ENCODE assay signal across 29 cellular contexts in the genomic region with DNA sequence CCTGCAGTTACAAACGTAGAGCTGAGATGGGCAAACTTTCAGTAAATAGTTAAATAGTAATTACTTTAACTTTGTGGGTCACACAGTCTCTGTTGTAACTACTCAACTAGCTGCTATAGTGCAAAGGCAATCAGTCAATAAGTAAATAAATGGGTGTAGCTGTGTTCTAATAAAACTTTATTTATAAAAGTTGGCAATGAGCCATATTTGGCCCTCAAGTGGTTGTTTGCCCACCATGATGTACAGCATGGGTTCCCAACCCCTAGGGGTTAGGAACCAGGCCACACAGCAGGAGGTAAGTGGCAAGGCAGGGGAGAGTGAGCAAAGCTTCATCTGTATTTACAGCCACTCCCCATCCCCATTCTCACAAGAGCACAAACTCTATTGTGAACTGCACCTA. TPM values are rescaled to one million over a fixed set of nuclear protein-coding genes. Genes with fewer than 3 reads are reported as not detected.
"Had no signal": no experiment of that assay in that cellular context is flagged by ENCODE, and none has a peak within 500 bp of the region (broad histone marks: within the 10 kb centered on the region; RNA-seq: fewer than 3 reads in every experiment).

No MANE protein-coding gene starts in this region.

- H3K9me3 ChIP-seq: ovary, spleen, suprapubic skin, testis, tibial artery, transverse colon, upper lobe of right lung, uterus had no signal

- H2AFZ ChIP-seq: neural progenitor cell, parathyroid adenoma had no signal

- H3K27me3 ChIP-seq: neural progenitor cell, ovary, spleen, suprapubic skin, testis, tibial artery, transverse colon, upper lobe of right lung, uterus had no signal

- H3K79me2 ChIP-seq: parathyroid adenoma had no signal

- H3K4me2 ChIP-seq: neural progenitor cell, smooth muscle cell had no signal

- H3K36me3 ChIP-seq: neural progenitor cell, ovary, spleen, suprapubic skin, tibial artery, transverse colon, upper lobe of right lung, uterus had no signal

- ATAC-seq: natural killer cell; psoas muscle; right cardiac atrium; sciatic nerve; stimulated activated memory B cell treated with anti-CD40 and anti-IgM and Interleukin-4, amounts not matched to agents 10 μg/mL and 1 μg/mL and 100 μg/mL, for 72 hours; stimulated activated naive CD8-positive, alpha-beta T cell treated with anti-CD3 and anti-CD28 coated beads, Interleukin-15, amount 100 ng/mL, for 72 hours; stimulated activated naive CD8-positive, alpha-beta T cell treated with anti-CD3 and anti-CD28 coated beads, Interleukin-15, Interleukin-2, amounts not matched to agents 100 U/mL and 50 U/mL, for 24 hours; upper lobe of right lung had no signal

- H3K9ac ChIP-seq: neural progenitor cell, parathyroid adenoma had no signal

- H3K4me1 ChIP-seq: neural progenitor cell, parathyroid adenoma, psoas muscle, spleen, suprapubic skin, testis, tibial artery, upper lobe of right lung, uterus had no signal

- DNase-seq: natural killer cell; occipital lobe; ovary; posterior cingulate gyrus; psoas muscle; right cardiac atrium; spleen; stimulated activated CD4-positive, alpha-beta T cell treated with anti-CD3 and anti-CD28 coated beads, Interleukin-12 subunit alpha, Interleukin-12 subunit beta, amount 100 ng/mL, for 4 hours; stimulated activated CD4-positive, alpha-beta T cell treated with anti-CD3 and anti-CD28 coated beads, Interleukin-1b, Interleukin-23, amount 100 ng/mL, for 48 hours; stimulated activated CD4-positive, alpha-beta T cell treated with anti-CD3 and anti-CD28 coated beads, Interleukin-4, amount 100 ng/mL, for 1 hour; stimulated activated CD4-positive, alpha-beta T cell treated with anti-CD3 and anti-CD28 coated beads, Interleukin-4, amount 100 ng/mL, for 4 hours; stimulated activated CD8-positive, alpha-beta memory T cell treated with anti-CD3 and anti-CD28 coated beads, Interleukin-4, amount 100 ng/mL, for 48 hours; stimulated activated naive CD4-positive, alpha-beta T cell; stimulated activated naive CD8-positive, alpha-beta T cell treated with anti-CD3 and anti-CD28 coated beads, Interleukin-15, amount 100 ng/mL, for 72 hours; stimulated activated naive CD8-positive, alpha-beta T cell treated with anti-CD3 and anti-CD28 coated beads, Interleukin-15, Interleukin-2, amounts not matched to agents 100 U/mL and 50 U/mL, for 24 hours; substantia nigra; testis; tibial artery; transverse colon; upper lobe of right lung; uterus had no signal

- H3K4me3 ChIP-seq: neural progenitor cell, ovary, psoas muscle, skin epidermis, smooth muscle cell, spleen, suprapubic skin, testis, tibial artery, transverse colon, upper lobe of right lung, uterus had no signal

- H3K27ac ChIP-seq: neural progenitor cell, ovary, parathyroid adenoma, psoas muscle, skin epidermis, spleen, suprapubic skin, testis, tibial artery, transverse colon, upper lobe of right lung, uterus had no signal

RNA-seq across cellular contexts. Expression of gene CHRM5, which starts 44.9 kb away (rescaled TPM):
- total RNA-seq: progenitor cell of endocrine pancreas, psoas muscle, right cardiac atrium, smooth muscle cell, spleen, suprapubic skin, transverse colon, upper lobe of right lung, uterus had no signal
- polyA plus RNA-seq: ovary, right cardiac atrium had no signal
